12 cellular contexts compared by ENCODE assay signal in the genomic region with DNA sequence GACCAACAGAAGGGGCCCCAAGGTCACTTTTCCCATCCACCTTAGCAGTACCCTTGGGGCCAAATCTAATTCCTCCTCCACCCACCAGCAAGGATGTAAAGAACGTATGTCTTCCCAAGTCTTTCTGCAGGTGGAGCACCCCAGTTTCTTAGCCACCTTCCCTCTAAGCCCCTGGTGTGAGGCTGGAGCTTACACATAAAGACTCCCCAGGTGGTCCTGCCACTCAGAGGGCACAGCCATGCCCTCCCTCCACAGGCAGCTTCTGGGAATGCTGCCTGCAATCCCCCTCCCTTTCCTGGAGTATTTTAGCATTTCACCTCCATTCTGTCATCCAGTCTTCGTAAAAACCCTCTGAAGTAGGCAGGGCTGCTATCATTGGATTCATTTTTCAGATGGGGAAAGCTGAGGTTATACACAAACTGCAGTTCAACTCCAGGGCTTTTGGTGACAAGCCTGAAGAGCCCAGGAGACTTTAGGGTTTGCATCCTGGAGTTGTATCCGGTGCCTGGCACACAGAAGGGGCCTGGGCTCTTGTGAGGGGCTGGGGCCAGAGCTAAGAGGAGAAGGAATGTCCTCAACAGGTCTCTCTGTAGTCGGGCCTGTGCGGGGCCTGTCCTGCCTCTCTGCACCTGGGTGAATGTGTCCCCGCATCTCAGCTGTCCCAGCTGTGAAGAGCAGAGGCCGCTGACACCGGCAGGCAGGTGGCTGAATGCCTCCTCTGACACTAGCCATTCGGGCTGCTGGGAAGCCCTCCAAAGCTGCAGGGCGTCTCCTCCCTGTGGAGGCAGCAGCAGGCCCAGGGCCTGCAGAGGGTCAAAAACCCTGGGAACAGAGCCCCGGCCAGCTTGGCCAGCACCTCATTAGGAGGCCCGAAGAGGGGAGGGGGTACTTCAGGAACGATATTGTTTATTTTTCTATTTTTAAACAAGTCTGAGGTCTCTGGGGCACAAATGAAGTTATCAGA. TPM values are rescaled to one million over a fixed set of nuclear protein-coding genes. Genes with fewer than 3 reads are reported as not detected.
DNase-seq lines count a peak whose midpoint lies in the region; ATAC-seq, FAIRE-seq and TF ChIP-seq lines count a peak whose summit lies in the region.
"Had no signal": no experiment of that assay in that cellular context is flagged by ENCODE, and none has a peak within 500 bp of the region (broad histone marks: within the 10 kb centered on the region; RNA-seq: fewer than 3 reads in every experiment).

No MANE protein-coding gene starts in this region.

- H3K4me3 ChIP-seq in fibroblast of the aortic adventitia (ENCODE audit: low read depth, low read length) = no peak overlapping the region
- no peak overlapping the region for H3K4me3 ChIP-seq in neuron (ENCODE audit: low read length)
- H3K4me3 ChIP-seq: SJSA1 had no signal

- no peak for TF ChIP-seq CTCF in fibroblast of the aortic adventitia (IDR thresholded peaks at IDR 0.05; ENCODE audit: insufficient read depth, low read length)

- H2AFZ ChIP-seq in neuron (ENCODE audit: low read depth, low read length) = peak overlapping the region; percentile 24

- FAIRE-seq in RCC 7860 (lab: Jason Lieb, UNC) = no peak
- FAIRE-seq in HTR-8/SVneo (lab: Jason Lieb, UNC) = no peak
- FAIRE-seq: endothelial cell of umbilical vein had no signal

- no peak for ATAC-seq in GM19463 (IDR thresholded peaks at IDR 0.05; ENCODE audit: unreplicated experiment)

- H3K4me1 ChIP-seq in neuron (ENCODE audit: insufficient read depth, low read length) = peaks cover 47% of the 10 kb centered on the region
- H3K4me1 ChIP-seq: SJSA1 had no signal

- no peaks in the 10 kb centered on the region for H3K36me3 ChIP-seq in neuron (ENCODE audit: insufficient read depth, low read length)
- H3K36me3 ChIP-seq: SJSA1 had no signal

- H3K9me3 ChIP-seq in neuron (ENCODE audit: low read length) = peaks cover 2% of the 10 kb centered on the region
- H3K9me3 ChIP-seq: SJSA1 had no signal

- H3K27me3 ChIP-seq in neuron (ENCODE audit: insufficient read depth, low read length) = peaks cover 4% of the 10 kb centered on the region

- DNase-seq in COLO668 (lab: John Stamatoyannopoulos, UW; ENCODE audit: unreplicated experiment) (peak; percentile 15), NCI-H146 treated with DMSO at 0.1 percent for 48 hours (lab: John Stamatoyannopoulos, UW; ENCODE audit: unreplicated experiment) (peak; percentile 36), fibroblast of the aortic adventitia (ENCODE audit: low read depth) (peak; percentile 43), Kasumi-1 (lab: John Stamatoyannopoulos, UW) (no peak), RCC 7860 (ENCODE audit: low spot score) (no peak), HTR-8/SVneo (ENCODE audit: insufficient read length, low spot score) (no peak)
- DNase-seq: GOT3 had no signal

RNA-seq across cellular contexts. Expression of a gene that starts 27.6 kb away (rescaled TPM):
- not detected in 2 replicates for total RNA-seq in fibroblast of the aortic adventitia (ENCODE audit: low replicate concordance)
- total RNA-seq: B cell, endothelial cell of umbilical vein, SJSA1 had no signal

Comparison
In these comparisons a context has a peak if more than half of its experiments do, and no peak if none do; other contexts are left out.
1. DNase-seq: peak in COLO668 (single experiment), NCI-H146 treated with DMSO at 0.1 percent for 48 hours (single experiment) and fibroblast of the aortic adventitia (single experiment); none in Kasumi-1 (0 of 2), RCC 7860 (single experiment) and HTR-8/SVneo (single experiment).